ENCODE assay signal across 9 cellular contexts in genomic region chr2:171319164-171319810, GRCh38.
A peak's percentile ranks its signal among the peaks of the same experiment; 100 is the strongest.
DNase-seq lines count a peak whose midpoint lies in the region; ATAC-seq and TF ChIP-seq lines count a peak whose summit lies in the region.
"Had no signal": no experiment of that assay in that cellular context is flagged by ENCODE, and none has a peak within 500 bp of the region (broad histone marks: within the 10 kb centered on the region; RNA-seq: fewer than 3 reads in every experiment).

No MANE protein-coding gene starts in this region.

- DNase-seq in GM12864 (ENCODE audit: low read depth) (peak; percentile 93), RPMI8226 (peak; percentile 57), brain microvascular endothelial cell (peak; percentile 42), sigmoid colon (no peak), NCI-H2029 (lab: John Stamatoyannopoulos, UW) (no peak), UCSD-AML1 (lab: John Stamatoyannopoulos, UW; ENCODE audit: unreplicated experiment) (no peak), body of pancreas (no peak)

- H3K4me3 ChIP-seq in GM12864 (ENCODE audit: low read depth, low read length) = no peak overlapping the region; the same call in 1 of the 2 replicates
- no peak overlapping the region for H3K4me3 ChIP-seq in brain microvascular endothelial cell (ENCODE audit: low read depth, low read length)
- H3K4me3 ChIP-seq in sigmoid colon = no peak overlapping the region
- H3K4me3 ChIP-seq in body of pancreas = no peak overlapping the region

- 68 to 86% methylated on average over 12 of the region's 12 CpGs for WGBS in sigmoid colon, 2 donors
- 68 to 78% methylated on average over 12 of the region's 12 CpGs for WGBS in body of pancreas, 2 donors

- H3K36me3 ChIP-seq in brain microvascular endothelial cell (replicated peaks) = no peaks in the 10 kb centered on the region
- H3K36me3 ChIP-seq in sigmoid colon = peaks cover 0 to 9% (median 0%) of the 10 kb centered on the region in 4 donors
- H3K36me3 ChIP-seq in body of pancreas (replicated peaks in 1 of 2; ENCODE audit: insufficient read depth in 1 of 2, low read depth in 2 of 2) = no peaks in the 10 kb centered on the region
- H3K36me3 ChIP-seq: neutrophil had no signal

- H3K9me3 ChIP-seq in sigmoid colon = no peaks in the 10 kb centered on the region
- H3K9me3 ChIP-seq in body of pancreas = no peaks in the 10 kb centered on the region
- H3K9me3 ChIP-seq: neutrophil had no signal

- in situ Hi-C loops in brain microvascular endothelial cell (cut with HindIII; ENCODE audit: low pct_ligation_motif_present, low sequenced_read_pairs) = no loop called here

- H3K4me1 ChIP-seq in sigmoid colon = peaks cover 0 to 54% (median 35%) of the 10 kb centered on the region in 4 donors
- no peaks in the 10 kb centered on the region for H3K4me1 ChIP-seq in body of pancreas

- intact Hi-C loops in sigmoid colon (cut with DNase I) = loop anchor here (10.0 kb wide), 1 partner anchor 104 kb away; no protein-coding TSS in a partner anchor
- intact Hi-C loops in body of pancreas (cut with DNase I) = no loop called here

- H3K27me3 ChIP-seq in brain microvascular endothelial cell (replicated peaks) (no peaks in the 10 kb centered on the region), sigmoid colon (no peaks in the 10 kb centered on the region), body of pancreas (no peaks in the 10 kb centered on the region)
- H3K27me3 ChIP-seq: neutrophil had no signal

- no peak for TF ChIP-seq CTCF in GM12864 (IDR thresholded peaks at IDR 0.05; ENCODE audit: low read depth, low read length, missing control alignments)
- TF ChIP-seq CTCF in brain microvascular endothelial cell (IDR thresholded peaks at IDR 0.05; ENCODE audit: low read depth, low read length, missing control alignments) = no peak
- no peak for TF ChIP-seq CTCF in sigmoid colon (IDR thresholded peaks at IDR 0.05)
- no peak for TF ChIP-seq CTCF in body of pancreas (IDR thresholded peaks at IDR 0.05)

- peak; percentile 46 for ATAC-seq in GM21825 (IDR thresholded peaks at IDR 0.05; ENCODE audit: unreplicated experiment)
- ATAC-seq in body of pancreas = no peak

- no peak overlapping the region for H3K27ac ChIP-seq in brain microvascular endothelial cell
- H3K27ac ChIP-seq in sigmoid colon = peak overlapping the region; percentile 8 to 74 (median 64)
- no peak overlapping the region for H3K27ac ChIP-seq in body of pancreas
- H3K27ac ChIP-seq: neutrophil had no signal

- no peak for TF ChIP-seq EP300 in sigmoid colon (IDR thresholded peaks at IDR 0.05)

- TF ChIP-seq POLR2A in sigmoid colon (IDR thresholded peaks at IDR 0.05) (no peak), body of pancreas (IDR thresholded peaks at IDR 0.05) (no peak)

Comparison
In these comparisons a context has a peak if more than half of its experiments do, and no peak if none do; other contexts are left out.
1. DNase-seq: peak in GM12864 (single experiment), RPMI8226 (single experiment) and brain microvascular endothelial cell (single experiment); none in sigmoid colon (single experiment), NCI-H2029 (single experiment), UCSD-AML1 (single experiment) and body of pancreas (0 of 4).
2. H3K27ac ChIP-seq: peak in sigmoid colon (4 of 4); none in brain microvascular endothelial cell (single experiment) and body of pancreas (0 of 4).